1 cellular context compared by ENCODE assay signal in genomic region chr10:74371696-74372095, GRCh38.
TF ChIP-seq lines count a peak whose summit lies in the region.

No MANE protein-coding gene starts in this region.

TF ChIP-seq in WTC11, 78 proteins besides CTCF, POLR2A, EP300 and RAD21 (continued from another document):
- TF ChIP-seq, protein P1, sequence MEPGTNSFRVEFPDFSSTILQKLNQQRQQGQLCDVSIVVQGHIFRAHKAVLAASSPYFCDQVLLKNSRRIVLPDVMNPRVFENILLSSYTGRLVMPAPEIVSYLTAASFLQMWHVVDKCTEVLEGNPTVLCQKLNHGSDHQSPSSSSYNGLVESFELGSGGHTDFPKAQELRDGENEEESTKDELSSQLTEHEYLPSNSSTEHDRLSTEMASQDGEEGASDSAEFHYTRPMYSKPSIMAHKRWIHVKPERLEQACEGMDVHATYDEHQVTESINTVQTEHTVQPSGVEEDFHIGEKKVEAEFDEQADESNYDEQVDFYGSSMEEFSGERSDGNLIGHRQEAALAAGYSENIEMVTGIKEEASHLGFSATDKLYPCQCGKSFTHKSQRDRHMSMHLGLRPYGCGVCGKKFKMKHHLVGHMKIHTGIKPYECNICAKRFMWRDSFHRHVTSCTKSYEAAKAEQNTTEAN (CRISPR knock-in tag; IDR thresholded peaks at IDR 0.05): no peak
- TF ChIP-seq FOXP1 (CRISPR knock-in tag; IDR thresholded peaks at IDR 0.05; ENCODE audit: borderline replicate concordance): no peak
- TF ChIP-seq, protein P2, sequence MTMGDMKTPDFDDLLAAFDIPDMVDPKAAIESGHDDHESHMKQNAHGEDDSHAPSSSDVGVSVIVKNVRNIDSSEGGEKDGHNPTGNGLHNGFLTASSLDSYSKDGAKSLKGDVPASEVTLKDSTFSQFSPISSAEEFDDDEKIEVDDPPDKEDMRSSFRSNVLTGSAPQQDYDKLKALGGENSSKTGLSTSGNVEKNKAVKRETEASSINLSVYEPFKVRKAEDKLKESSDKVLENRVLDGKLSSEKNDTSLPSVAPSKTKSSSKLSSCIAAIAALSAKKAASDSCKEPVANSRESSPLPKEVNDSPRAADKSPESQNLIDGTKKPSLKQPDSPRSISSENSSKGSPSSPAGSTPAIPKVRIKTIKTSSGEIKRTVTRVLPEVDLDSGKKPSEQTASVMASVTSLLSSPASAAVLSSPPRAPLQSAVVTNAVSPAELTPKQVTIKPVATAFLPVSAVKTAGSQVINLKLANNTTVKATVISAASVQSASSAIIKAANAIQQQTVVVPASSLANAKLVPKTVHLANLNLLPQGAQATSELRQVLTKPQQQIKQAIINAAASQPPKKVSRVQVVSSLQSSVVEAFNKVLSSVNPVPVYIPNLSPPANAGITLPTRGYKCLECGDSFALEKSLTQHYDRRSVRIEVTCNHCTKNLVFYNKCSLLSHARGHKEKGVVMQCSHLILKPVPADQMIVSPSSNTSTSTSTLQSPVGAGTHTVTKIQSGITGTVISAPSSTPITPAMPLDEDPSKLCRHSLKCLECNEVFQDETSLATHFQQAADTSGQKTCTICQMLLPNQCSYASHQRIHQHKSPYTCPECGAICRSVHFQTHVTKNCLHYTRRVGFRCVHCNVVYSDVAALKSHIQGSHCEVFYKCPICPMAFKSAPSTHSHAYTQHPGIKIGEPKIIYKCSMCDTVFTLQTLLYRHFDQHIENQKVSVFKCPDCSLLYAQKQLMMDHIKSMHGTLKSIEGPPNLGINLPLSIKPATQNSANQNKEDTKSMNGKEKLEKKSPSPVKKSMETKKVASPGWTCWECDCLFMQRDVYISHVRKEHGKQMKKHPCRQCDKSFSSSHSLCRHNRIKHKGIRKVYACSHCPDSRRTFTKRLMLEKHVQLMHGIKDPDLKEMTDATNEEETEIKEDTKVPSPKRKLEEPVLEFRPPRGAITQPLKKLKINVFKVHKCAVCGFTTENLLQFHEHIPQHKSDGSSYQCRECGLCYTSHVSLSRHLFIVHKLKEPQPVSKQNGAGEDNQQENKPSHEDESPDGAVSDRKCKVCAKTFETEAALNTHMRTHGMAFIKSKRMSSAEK (CRISPR knock-in tag; IDR thresholded peaks at IDR 0.05; ENCODE audit: borderline replicate concordance): no peak
- TF ChIP-seq ZNF263 (CRISPR knock-in tag; IDR thresholded peaks at IDR 0.05; ENCODE audit: low read depth): no peak
- no peak for TF ChIP-seq ATF1 (CRISPR knock-in tag; IDR thresholded peaks at IDR 0.05)
- TF ChIP-seq MLX (CRISPR knock-in tag; IDR thresholded peaks at IDR 0.05): no peak
